ENCODE assay signal across 13 cellular contexts in genomic region chr20:49054032-49054643, GRCh38. TPM values are rescaled to one million over a fixed set of nuclear protein-coding genes. Genes with fewer than 3 reads are reported as not detected.
DNase-seq lines count a peak whose midpoint lies in the region; ATAC-seq and TF ChIP-seq lines count a peak whose summit lies in the region.
"Had no signal": no experiment of that assay in that cellular context is flagged by ENCODE, and none has a peak within 500 bp of the region (broad histone marks: within the 10 kb centered on the region; RNA-seq: fewer than 3 reads in every experiment).

No MANE protein-coding gene starts in this region.

- H3K9me2 ChIP-seq in hepatocyte (replicated peaks; ENCODE audit: insufficient read depth), result no peaks in the 10 kb centered on the region

- TF ChIP-seq CTCF in RWPE2 (IDR thresholded peaks at IDR 0.05; ENCODE audit: poor library complexity, severe bottlenecking) (no peak), hepatocyte (IDR thresholded peaks at IDR 0.05; ENCODE audit: poor library complexity) (no peak), tibial nerve (IDR thresholded peaks at IDR 0.05) (no peak)

- H4K20me1 ChIP-seq in hepatocyte (ENCODE audit: insufficient read depth, poor library complexity, severe bottlenecking), result peaks cover 13% of the 10 kb centered on the region

- H3K79me2 ChIP-seq in hepatocyte, result peaks cover 100% of the 10 kb centered on the region

- no peak overlapping the region for H2AFZ ChIP-seq in hepatocyte

- no peak for DNase-seq in RWPE2 (ENCODE audit: low spot score)
- DNase-seq in lung microvascular endothelial cell (ENCODE audit: low read depth in 2 of 2), result peak; percentile 76 to 86
- DNase-seq in hepatocyte (ENCODE audit: low spot score), result no peak
- no peak for DNase-seq in tibial nerve (ENCODE audit: low spot score in 2 of 2)
- DNase-seq: caudate nucleus, GOT3, NCI-H446, RPMI8226 had no signal

- H3K4me2 ChIP-seq in hepatocyte, result no peak overlapping the region

- no peak overlapping the region for H3K27ac ChIP-seq in RWPE2 (ENCODE audit: poor library complexity, severe bottlenecking)
- no peak overlapping the region for H3K27ac ChIP-seq in hepatocyte
- H3K27ac ChIP-seq in tibial nerve, result no peak overlapping the region
- H3K27ac ChIP-seq: right atrium auricular region had no signal

- H3K36me3 ChIP-seq in RWPE2 (ENCODE audit: low read depth) (peaks cover 97% of the 10 kb centered on the region), hepatocyte (replicated peaks; ENCODE audit: insufficient read depth, low read depth) (no peaks in the 10 kb centered on the region), tibial nerve (peaks cover 0 to 24% (median 0%) of the 10 kb centered on the region in 3 donors)

- no peak for TF ChIP-seq EP300 in tibial nerve (IDR thresholded peaks at IDR 0.05)

- ATAC-seq in GM18498 (IDR thresholded peaks at IDR 0.05; ENCODE audit: unreplicated experiment), result peak; percentile 62
- ATAC-seq in GM21423 (IDR thresholded peaks at IDR 0.05; ENCODE audit: unreplicated experiment), result peak; percentile 62
- peak; percentile 7; the same call in 1 of the 3 replicates for ATAC-seq in RWPE2 (ENCODE audit: low read depth)
- no peak for ATAC-seq in HG02852 (IDR thresholded peaks at IDR 0.05; ENCODE audit: unreplicated experiment)
- ATAC-seq in GM19324 (IDR thresholded peaks at IDR 0.05; ENCODE audit: low FRiP score, unreplicated experiment), result no peak

- WGBS in hepatocyte (ENCODE audit: low lambda C conversion rate, missing lambda C conversion rate), result 91% methylated on average over 4 of the region's 4 CpGs
- 56 to 63% methylated on average over 4 of the region's 4 CpGs for WGBS in tibial nerve, 2 donors

- peaks cover 5% of the 10 kb centered on the region for H3K4me1 ChIP-seq in RWPE2 (ENCODE audit: insufficient read depth, poor library complexity, severe bottlenecking)
- no peaks in the 10 kb centered on the region for H3K4me1 ChIP-seq in hepatocyte (ENCODE audit: insufficient read depth)
- peaks cover 0 to 27% (median 0%) of the 10 kb centered on the region in 4 donors for H3K4me1 ChIP-seq in tibial nerve

- H3K27me3 ChIP-seq in RWPE2 (ENCODE audit: insufficient read depth, poor library complexity, severe bottlenecking), result no peaks in the 10 kb centered on the region
- H3K27me3 ChIP-seq in hepatocyte, result no peaks in the 10 kb centered on the region
- no peaks in the 10 kb centered on the region for H3K27me3 ChIP-seq in tibial nerve
- H3K27me3 ChIP-seq: right atrium auricular region had no signal

- no peak for TF ChIP-seq POLR2A in tibial nerve (IDR thresholded peaks at IDR 0.05)

- H3K4me3 ChIP-seq in RWPE2 (ENCODE audit: severe bottlenecking) (no peak overlapping the region), hepatocyte (no peak overlapping the region), tibial nerve (no peak overlapping the region)
- H3K4me3 ChIP-seq: right atrium auricular region had no signal

- H3K9me3 ChIP-seq in RWPE2 (ENCODE audit: severe bottlenecking) (no peaks in the 10 kb centered on the region), hepatocyte (ENCODE audit: low read depth) (no peaks in the 10 kb centered on the region), tibial nerve (no peaks in the 10 kb centered on the region)
- H3K9me3 ChIP-seq: right atrium auricular region had no signal

RNA-seq across cellular contexts. Expression of gene CSE1L, which starts 8.0 kb away (rescaled TPM):
- 52.6 and 55.4 TPM in 2 replicates for total RNA-seq in lung microvascular endothelial cell
- 54.9 and 60.7 TPM in 2 replicates for total RNA-seq in hepatocyte
- 27.3 and 34.3 TPM in 2 replicates for polyA plus RNA-seq in hepatocyte
- 10 to 100 TPM; 23.9 to 42.0 (median 38.5) TPM for total RNA-seq in tibial nerve

Comparison
In these comparisons a context has a peak if more than half of its experiments do, and no peak if none do; other contexts are left out.
1. ATAC-seq: peak in GM18498 (single experiment), GM21423 (single experiment) and RWPE2 (single experiment); none in HG02852 (single experiment) and GM19324 (single experiment).
2. DNase-seq: peak in lung microvascular endothelial cell (2 of 2); none in RWPE2 (single experiment), hepatocyte (single experiment) and tibial nerve (0 of 2).